In the genomic region with DNA sequence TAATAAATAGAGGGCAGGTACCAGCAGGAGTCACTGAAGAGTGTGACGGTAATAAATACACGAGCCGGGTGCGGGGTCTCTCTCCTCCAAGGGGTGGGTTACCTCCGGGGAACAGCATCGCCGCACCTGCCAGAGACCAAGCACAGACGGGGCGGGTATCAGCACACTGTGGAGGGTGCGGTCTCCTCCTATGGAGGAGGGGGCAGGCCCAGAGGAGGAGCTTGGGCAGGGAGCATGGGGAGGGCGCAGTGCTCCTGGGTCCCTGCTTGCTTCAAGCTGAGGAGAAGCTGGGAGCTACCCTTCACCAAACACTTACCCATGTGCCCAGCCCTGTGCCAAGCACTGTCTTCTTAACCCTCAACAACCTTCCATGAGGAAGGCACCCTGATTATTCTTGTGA, we compare ENCODE assay signal across 9 cellular contexts. TPM values are rescaled to one million over a fixed set of nuclear protein-coding genes. Genes with fewer than 3 reads are reported as not detected.
A peak's percentile ranks its signal among the peaks of the same experiment; 100 is the strongest.
DNase-seq lines count a peak whose midpoint lies in the region; ATAC-seq and TF ChIP-seq lines count a peak whose summit lies in the region.
"Had no signal": no experiment of that assay in that cellular context is flagged by ENCODE, and none has a peak within 500 bp of the region (broad histone marks: within the 10 kb centered on the region; RNA-seq: fewer than 3 reads in every experiment).

No MANE protein-coding gene starts in this region.

- H3K36me3 ChIP-seq in cardiac muscle cell, result no peaks in the 10 kb centered on the region
- no peaks in the 10 kb centered on the region for H3K36me3 ChIP-seq in OCI-LY3 (replicated peaks; ENCODE audit: low read depth, low read length)
- H3K36me3 ChIP-seq in tibial nerve, result peaks cover 0 to 5% (median 0%) of the 10 kb centered on the region in 3 donors

- ATAC-seq in right cardiac atrium, result no peak

- WGBS in right cardiac atrium, result 92% methylated on average over 11 of the region's 11 CpGs
- WGBS in tibial nerve, 2 donors, result 79 to 81% methylated on average over 11 of the region's 11 CpGs

- H3K4me1 ChIP-seq in cardiac muscle cell (ENCODE audit: low read depth), result peaks cover 13% of the 10 kb centered on the region
- peaks cover 72% of the 10 kb centered on the region for H3K4me1 ChIP-seq in OCI-LY3 (ENCODE audit: low read length)
- H3K4me1 ChIP-seq in right cardiac atrium (ENCODE audit: control insufficient read depth, insufficient read depth, low read length), result peaks cover 26% of the 10 kb centered on the region
- peaks cover 0 to 58% (median 38%) of the 10 kb centered on the region in 4 donors for H3K4me1 ChIP-seq in tibial nerve

- peak overlapping the region; percentile 91 for H3K4me2 ChIP-seq in OCI-LY3 (ENCODE audit: low read length)

- DNase-seq in cardiac muscle cell (ENCODE audit: low read depth in 1 of 2, low spot score in 1 of 2) (no peak), cardiac septum (ENCODE audit: low spot score) (no peak), right cardiac atrium (no peak), tibial nerve (ENCODE audit: low spot score in 2 of 2) (no peak), CD1c-positive myeloid dendritic cell (ENCODE audit: extremely low spot score) (no peak), GM03348 (ENCODE audit: low spot score) (no peak)
- DNase-seq in stimulated activated naive CD4-positive, alpha-beta T cell treated with Interleukin-2 at 50 U/mL for 16 hours (lab: John Stamatoyannopoulos, UW), result no peak
- DNase-seq: NCI-H524 treated with DMSO at 0.1 percent for 48 hours had no signal

- peak overlapping the region; percentile 66 for H3K27ac ChIP-seq in cardiac muscle cell
- H3K27ac ChIP-seq in OCI-LY3 (ENCODE audit: low read length), result peak overlapping the region; percentile 87
- peak overlapping the region; percentile 78 for H3K27ac ChIP-seq in right cardiac atrium (ENCODE audit: low read length)
- peak overlapping the region; percentile 7 to 82 (median 72) for H3K27ac ChIP-seq in tibial nerve

- no peak for TF ChIP-seq EP300 in tibial nerve (IDR thresholded peaks at IDR 0.05)

- intact Hi-C loops in cardiac septum (cut with DNase I), result no loop called here
- intact Hi-C loops in right cardiac atrium (cut with DNase I), result loop anchor here in 1 of 4 donors (10.0 kb wide), 2 partner anchors 62 to 142 kb away; partner anchors contain the start of gene EIF2B2

- H3K27me3 ChIP-seq in cardiac muscle cell (no peaks in the 10 kb centered on the region), OCI-LY3 (ENCODE audit: low read depth, low read length) (no peaks in the 10 kb centered on the region), right cardiac atrium (ENCODE audit: control insufficient read depth, insufficient read depth) (no peaks in the 10 kb centered on the region), tibial nerve (no peaks in the 10 kb centered on the region)

- peak overlapping the region; percentile 88 for H3K9ac ChIP-seq in OCI-LY3 (ENCODE audit: low read length)

- no peak for TF ChIP-seq POLR2A in tibial nerve (IDR thresholded peaks at IDR 0.05)

- H3K9me3 ChIP-seq in cardiac muscle cell (ENCODE audit: low read depth) (no peaks in the 10 kb centered on the region), OCI-LY3 (ENCODE audit: insufficient read depth, low read length) (no peaks in the 10 kb centered on the region), right cardiac atrium (ENCODE audit: control insufficient read depth, low read length) (no peaks in the 10 kb centered on the region), tibial nerve (no peaks in the 10 kb centered on the region)

- H4K20me1 ChIP-seq in OCI-LY3 (ENCODE audit: insufficient read depth, low read length), result no peaks in the 10 kb centered on the region

- no peaks in the 10 kb centered on the region for H3K79me2 ChIP-seq in OCI-LY3 (ENCODE audit: low read length)

- H3K4me3 ChIP-seq in cardiac muscle cell, result no peak overlapping the region
- peak overlapping the region; percentile 80 for H3K4me3 ChIP-seq in OCI-LY3 (ENCODE audit: low read length)
- no peak overlapping the region for H3K4me3 ChIP-seq in right cardiac atrium (ENCODE audit: low read length)
- no peak overlapping the region for H3K4me3 ChIP-seq in tibial nerve

- TF ChIP-seq CTCF in cardiac muscle cell (IDR thresholded peaks at IDR 0.05; ENCODE audit: low read depth, low read length), result no peak
- no peak for TF ChIP-seq CTCF in OCI-LY3 (IDR thresholded peaks at IDR 0.05; ENCODE audit: low read depth, low read length)
- no peak for TF ChIP-seq CTCF in tibial nerve (IDR thresholded peaks at IDR 0.05)

- peak overlapping the region; percentile 6; the same call in 1 of the 2 replicates for H2AFZ ChIP-seq in OCI-LY3 (ENCODE audit: low read depth, low read length)

RNA-seq across cellular contexts. Expression of gene PGF, which starts 12.8 kb away (rescaled TPM):
- 14.2 and 18.1 TPM in 2 replicates for total RNA-seq in cardiac muscle cell
- polyA plus RNA-seq in cardiac muscle cell, result 23.5 and 24.6 TPM in 2 replicates
- total RNA-seq in cardiac septum, result 9.4 TPM
- 1 to 10 TPM; 2.9 to 5.9 (median 4.1) TPM for total RNA-seq in right cardiac atrium
- 4.3 TPM for polyA plus RNA-seq in right cardiac atrium
- total RNA-seq in tibial nerve, result 10 to 100 TPM; 13.2 to 39.5 (median 18.0) TPM

RNA-seq across cellular contexts. Expression of gene RPS6KL1, which starts 19.5 kb away (rescaled TPM):
- 7.6 and 15.1 TPM in 2 replicates for total RNA-seq in cardiac muscle cell
- polyA plus RNA-seq in cardiac muscle cell, result 9.3 and 9.8 TPM in 2 replicates
- 19.8 TPM for total RNA-seq in cardiac septum
- 10 to 100 TPM; 13.9 to 20.7 (median 17.3) TPM for total RNA-seq in right cardiac atrium
- 10.5 TPM for polyA plus RNA-seq in right cardiac atrium
- total RNA-seq in tibial nerve, result 10 to 100 TPM in 2 of 4 donors, 1 to 10 TPM in 2; 2.0 to 20.7 (median 7.7) TPM
